In genomic region chr5:88507261-88507660, GRCh38 we compare ENCODE assay signal across 20 cellular contexts.
"Had no signal": no experiment of that assay in that cellular context is flagged by ENCODE, and none has a peak within 500 bp of the region (broad histone marks: within the 10 kb centered on the region; RNA-seq: fewer than 3 reads in every experiment).

No MANE protein-coding gene starts in this region.

- H3K4me1 ChIP-seq: esophagus muscularis mucosa, foreskin keratinocyte, gastroesophageal sphincter, left lung had no signal

- H3K9me3 ChIP-seq: esophagus muscularis mucosa, gastroesophageal sphincter, heart left ventricle, left lung, lower lobe of right lung, mucosa of descending colon had no signal

- H3K9me3 Mint-ChIP-seq: immature natural killer cell, naive B cell had no signal

- H3K27ac ChIP-seq: coronary artery, esophagus muscularis mucosa, foreskin keratinocyte, gastroesophageal sphincter, heart left ventricle, hepatocyte, left lung, lower lobe of right lung had no signal

- H3K36me3 Mint-ChIP-seq: immature natural killer cell, naive B cell had no signal

- DNase-seq: dermis blood vessel endothelial cell; dorsolateral prefrontal cortex; effector CD4-positive, alpha-beta T cell; effector memory CD4-positive, alpha-beta T cell; foreskin keratinocyte; heart left ventricle; immature natural killer cell; islet precursor cell; kidney; left cardiac atrium; left lung; left ventricle myocardium superior; lower lobe of right lung; mesenchymal stem cell; mucosa of descending colon; naive B cell had no signal

- H3K36me3 ChIP-seq: esophagus muscularis mucosa, gastroesophageal sphincter, heart left ventricle, left lung, lower lobe of right lung had no signal

- H2AFZ ChIP-seq: hepatocyte had no signal

- H3K79me2 ChIP-seq: hepatocyte had no signal

- H3K27me3 ChIP-seq: dorsolateral prefrontal cortex, esophagus muscularis mucosa, foreskin keratinocyte, hepatocyte, left lung had no signal

- H3K4me2 ChIP-seq: hepatocyte had no signal

- H3K4me3 ChIP-seq: coronary artery, esophagus muscularis mucosa, gastroesophageal sphincter, heart left ventricle, hepatocyte, left lung, lower lobe of right lung, mucosa of descending colon had no signal

- H3K4me3 Mint-ChIP-seq: immature natural killer cell had no signal

- H3K27ac Mint-ChIP-seq: immature natural killer cell, naive B cell had no signal

- ATAC-seq: foreskin keratinocyte, gastroesophageal sphincter, heart left ventricle, left cardiac atrium, left lung, left ventricle myocardium superior, lower lobe of right lung, mucosa of descending colon had no signal
